Comparison of ENCODE assay signal across 14 cellular contexts in genomic region chr18:45334188-45334587, GRCh38.
A peak's percentile ranks its signal among the peaks of the same experiment; 100 is the strongest.
DNase-seq lines count a peak whose midpoint lies in the region; ATAC-seq and TF ChIP-seq lines count a peak whose summit lies in the region.
"Had no signal": no experiment of that assay in that cellular context is flagged by ENCODE, and none has a peak within 500 bp of the region (broad histone marks: within the 10 kb centered on the region; RNA-seq: fewer than 3 reads in every experiment).

No MANE protein-coding gene starts in this region.

- no peaks in the 10 kb centered on the region for H3K27me3 ChIP-seq in left lung
- H3K27me3 ChIP-seq in psoas muscle (ENCODE audit: insufficient read depth in 3 of 3, low read length in 2 of 3): no peaks in the 10 kb centered on the region
- H3K27me3 ChIP-seq: BE2C had no signal

- H3K4me3 ChIP-seq in left lung (no peak overlapping the region), psoas muscle (no peak overlapping the region)

- H3K9me3 ChIP-seq in left lung (no peaks in the 10 kb centered on the region), psoas muscle (no peaks in the 10 kb centered on the region)
- H3K9me3 ChIP-seq: BE2C had no signal

- intact Hi-C loops in left lung (cut with DNase I) (no loop called here), psoas muscle (cut with DNase I) (loop anchor here (5.0 to 10.0 kb wide), 2 partner anchors 48 to 169 kb away; no protein-coding TSS in a partner anchor)

- H3K27ac ChIP-seq in left lung (no peak overlapping the region), psoas muscle (peak overlapping the region; percentile 91)
- H3K27ac ChIP-seq: C4-2B had no signal

- WGBS in psoas muscle, 3 donors: 93 to 99% (median 96%) methylated on average over 2 of the region's 2 CpGs

- TF ChIP-seq CTCF in left lung (IDR thresholded peaks at IDR 0.05) (no peak), psoas muscle (IDR thresholded peaks at IDR 0.05) (no peak)

- DNase-seq in CD1c-positive myeloid dendritic cell (ENCODE audit: extremely low spot score) (peak; percentile 71), NOMO-1 treated with DMSO at 0.1 percent for 48 hours (lab: John Stamatoyannopoulos, UW; ENCODE audit: unreplicated experiment) (peak; percentile 22), left lung (no peak), psoas muscle (no peak), NCI-H128 (lab: John Stamatoyannopoulos, UW; ENCODE audit: unreplicated experiment) (no peak)
- no peak for DNase-seq in activated naive CD4-positive, alpha-beta T cell treated with Interleukin-2 at 50 U/mL for 16 hours
- DNase-seq: BE2C; CD8-positive, alpha-beta T cell; COR-L47; DND-41; GDM1 had no signal

- H3K4me1 ChIP-seq in left lung (no peaks in the 10 kb centered on the region), psoas muscle (peaks cover 69% of the 10 kb centered on the region)
- H3K4me1 ChIP-seq: BE2C had no signal

- ATAC-seq in left lung (peak; percentile 53), psoas muscle (no peak), HG03565 (IDR thresholded peaks at IDR 0.05; ENCODE audit: unreplicated experiment) (no peak)
- ATAC-seq: CD8-positive, alpha-beta T cell; HCT116 had no signal

- H3K36me3 ChIP-seq in left lung (no peaks in the 10 kb centered on the region), psoas muscle (ENCODE audit: insufficient read depth in 1 of 2, low read depth in 1 of 2) (no peaks in the 10 kb centered on the region)
- H3K36me3 ChIP-seq: BE2C had no signal

Comparison
In these comparisons a context has a peak if more than half of its experiments do, and no peak if none do; other contexts are left out.
1. DNase-seq: peak in CD1c-positive myeloid dendritic cell (single experiment) and NOMO-1 treated with DMSO at 0.1 percent for 48 hours (single experiment); none in left lung (0 of 2), psoas muscle (0 of 2), NCI-H128 (single experiment) and activated naive CD4-positive, alpha-beta T cell treated with Interleukin-2 at 50 U/mL for 16 hours (single experiment).
2. intact Hi-C loops: an anchor here in psoas muscle (5.0 to 10.0 kb wide); none called in left lung.